Comparison of ENCODE assay signal across 1 cellular context in the genomic region with DNA sequence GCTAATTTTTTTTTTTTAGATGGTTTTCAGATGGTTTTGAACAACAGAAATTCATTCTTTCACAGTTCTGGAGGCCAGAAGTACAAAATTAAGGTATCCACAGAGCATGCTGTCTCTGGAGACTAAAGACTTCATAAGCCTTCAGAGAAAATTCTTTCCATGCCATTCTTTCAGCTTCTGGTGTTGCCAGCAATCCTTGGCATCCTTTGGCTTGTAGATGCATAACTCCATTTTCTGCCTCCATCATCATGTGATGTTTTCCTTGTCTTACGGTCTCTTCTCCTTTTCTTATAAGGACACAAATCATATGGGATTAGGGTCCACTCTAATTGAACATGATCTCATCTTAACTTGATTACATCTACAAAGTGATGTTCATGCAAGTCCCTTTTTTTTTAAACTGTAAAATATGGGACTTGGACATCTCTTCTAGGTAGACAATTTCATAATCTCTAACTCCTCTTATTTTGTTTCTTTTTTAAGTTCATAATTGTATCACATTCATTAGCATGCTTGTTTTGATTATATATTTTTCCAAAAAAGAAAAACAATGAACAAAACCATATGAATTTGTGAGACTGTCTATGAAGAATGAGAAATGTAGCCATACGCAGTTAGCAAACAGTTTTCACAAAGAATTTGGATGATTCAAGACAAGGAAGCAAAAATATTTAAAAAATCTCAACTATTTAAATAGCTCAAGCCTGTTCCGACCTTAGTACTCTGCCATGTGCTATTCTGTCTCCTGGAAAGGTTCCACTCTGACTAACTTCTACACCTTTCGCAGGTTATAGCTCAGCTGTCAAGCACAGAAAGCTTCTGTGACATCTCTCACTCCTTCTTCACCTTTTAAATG.
TF ChIP-seq lines count a peak whose summit lies in the region.

No MANE protein-coding gene starts in this region.

TF ChIP-seq in WTC11, 78 proteins besides CTCF, POLR2A, EP300 and RAD21 (continued from another document):
- TF ChIP-seq, protein P1, sequence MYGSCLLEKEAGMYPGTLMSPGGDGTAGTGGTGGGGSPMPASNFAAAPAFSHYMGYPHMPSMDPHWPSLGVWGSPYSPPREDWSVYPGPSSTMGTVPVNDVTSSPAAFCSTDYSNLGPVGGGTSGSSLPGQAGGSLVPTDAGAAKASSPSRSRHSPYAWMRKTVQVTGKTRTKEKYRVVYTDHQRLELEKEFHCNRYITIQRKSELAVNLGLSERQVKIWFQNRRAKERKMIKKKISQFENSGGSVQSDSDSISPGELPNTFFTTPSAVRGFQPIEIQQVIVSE (CRISPR knock-in tag; IDR thresholded peaks at IDR 0.05; ENCODE audit: borderline replicate concordance), result no peak
- no peak for TF ChIP-seq FOXK1 (CRISPR knock-in tag; IDR thresholded peaks at IDR 0.05)
TF ChIP-seq in WTC11: peak in this region for 0.
